ENCODE assay signal across 8 cellular contexts in the genomic region with DNA sequence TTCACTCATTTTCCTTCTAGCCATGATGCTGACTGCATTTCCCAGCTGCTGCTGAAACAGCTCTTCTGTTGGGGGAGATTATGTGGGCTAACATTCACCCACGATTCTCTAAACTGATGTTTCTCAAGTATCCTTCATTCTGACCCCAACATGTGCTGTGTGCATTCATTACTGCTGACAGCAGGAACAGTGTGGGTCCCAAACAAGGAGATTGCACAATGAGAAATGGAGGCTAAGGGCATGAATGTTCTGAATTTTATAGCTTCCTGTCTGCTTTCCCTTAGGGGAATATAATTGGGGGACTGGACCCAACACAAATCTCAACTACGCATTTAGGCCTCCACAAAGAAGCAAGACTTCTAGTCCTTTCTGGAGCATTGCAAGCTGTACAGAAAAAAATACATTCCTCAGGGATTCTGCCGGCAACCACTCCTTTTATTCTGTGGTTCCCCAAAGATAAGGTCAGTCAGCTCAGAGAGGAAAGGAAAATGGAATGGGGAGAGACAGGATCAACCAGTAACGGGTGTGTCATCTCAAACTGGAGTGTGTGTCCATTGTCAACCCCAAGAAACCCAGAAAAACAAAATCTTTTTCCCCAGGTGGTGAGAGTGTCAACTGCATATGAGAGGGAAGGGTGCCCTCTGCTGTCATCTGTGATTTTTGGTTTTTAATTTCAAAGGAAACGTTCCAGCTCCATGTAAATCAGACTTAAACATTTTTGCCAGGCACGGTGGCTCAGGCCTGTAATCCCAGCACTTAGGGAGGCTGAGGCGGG.
DNase-seq lines count a peak whose midpoint lies in the region; ATAC-seq, FAIRE-seq and TF ChIP-seq lines count a peak whose summit lies in the region.

No MANE protein-coding gene starts in this region.

- POLR2A ChIA-PET in GM12878 (lab: Charles Lee): interaction anchor here (0.7 to 2.6 kb wide), 10 partner anchors 14 to 541 kb away, joined by 3 to 15 read pairs (median 6); no protein-coding TSS in a partner anchor

- ATAC-seq in GM19043 (IDR thresholded peaks at IDR 0.05; ENCODE audit: low read depth, unreplicated experiment) (peak; percentile 71), GM12878 (peak; percentile 86), HG03571 (IDR thresholded peaks at IDR 0.05; ENCODE audit: unreplicated experiment) (no peak)

- H3K27ac ChIP-seq in BLaER1 treated with 17β-estradiol and CSF1 and Interleukin-3, amounts not matched to agents 10 nM and 100 nM: peak overlapping the region; percentile 68 to 91 (median 81)
- peak overlapping the region; percentile 95 for H3K27ac ChIP-seq in GM12878 (ENCODE audit: control insufficient read depth, insufficient read depth)

- no peak for TF ChIP-seq EP300 in GM12878 (IDR thresholded peaks at IDR 0.05; ENCODE audit: borderline replicate concordance in 1 of 2, control insufficient read depth in 1 of 2, low read depth in 2 of 2, low read length in 2 of 2)

- DNase-seq in SHP77 (lab: John Stamatoyannopoulos, UW): peak; percentile 46 to 60
- peak; percentile 72 for DNase-seq in GM12878 (ENCODE audit: low read depth, low spot score)
- peak; percentile 67 for DNase-seq in hepatic stellate cell (ENCODE audit: low spot score)
- peak; percentile 45 for DNase-seq in retinal pigment epithelial cell (ENCODE audit: low read depth)

- TF ChIP-seq POLR2A in GM12878 (IDR thresholded peaks at IDR 0.05; ENCODE audit: low read depth, low read length): no peak

- peaks cover 0 to 16% (median 0%) of the 10 kb centered on the region in 11 experiments; a peak in 6 of 22 replicates for H3K9me3 ChIP-seq in BLaER1 treated with 17β-estradiol and CSF1 and Interleukin-3, amounts not matched to agents 10 nM and 100 nM (replicated peaks in 1 of 11)
- no peaks in the 10 kb centered on the region; the same call in 2 of the 3 replicates for H3K9me3 ChIP-seq in GM12878 (replicated peaks; ENCODE audit: control insufficient read depth, insufficient read depth, low read length)

- TF ChIP-seq RAD21 in GM12878 (IDR thresholded peaks at IDR 0.05; ENCODE audit: insufficient read depth, low read depth, low read length): peak; percentile 98

- H3K4me1 ChIP-seq in BLaER1 treated with 17β-estradiol and CSF1 and Interleukin-3, amounts not matched to agents 10 nM and 100 nM: peaks cover 17 to 62% (median 20%) of the 10 kb centered on the region in 10 experiments
- H3K4me1 ChIP-seq in GM12878 (ENCODE audit: control insufficient read depth, insufficient read depth, low read length): peaks cover 16% of the 10 kb centered on the region

- peaks cover 0 to 4% (median 0%) of the 10 kb centered on the region in 11 experiments; a peak in 1 of 22 replicates for H4K20me1 ChIP-seq in BLaER1 treated with 17β-estradiol and CSF1 and Interleukin-3, amounts not matched to agents 10 nM and 100 nM
- H4K20me1 ChIP-seq in GM12878 (ENCODE audit: control insufficient read depth, insufficient read depth): no peaks in the 10 kb centered on the region

- CTCF ChIA-PET in GM12878 (lab: Yijun Ruan, JAX): interaction anchor here (0.6 to 8.1 kb wide), 63 partner anchors 8 to 1948 kb away, joined by 3 to 240 read pairs (median 4); no protein-coding TSS in a partner anchor

- WGBS in GM12878 (ENCODE audit: insufficient coverage, insufficient replicate concordance, low lambda C conversion rate, missing lambda C conversion rate): 12% methylated on average over 7 of the region's 7 CpGs

- H3K9ac ChIP-seq in BLaER1 treated with 17β-estradiol and CSF1 and Interleukin-3, amounts not matched to agents 10 nM and 100 nM: peak overlapping the region; percentile 59 to 79 (median 69); a peak in 21 of 22 replicates
- peak overlapping the region; percentile 33 for H3K9ac ChIP-seq in GM12878 (ENCODE audit: control insufficient read depth, insufficient read depth, low read length)

- SMC1A ChIA-PET in GM12878 (lab: Charles Lee; ENCODE audit: uncharacterized antibody, unreplicated experiment): interaction anchor here (0.6 to 8.2 kb wide), 62 partner anchors 12 to 673 kb away, joined by 3 to 200 read pairs (median 5); no protein-coding TSS in a partner anchor

- H3K4me3 ChIP-seq in BLaER1 treated with 17β-estradiol and CSF1 and Interleukin-3, amounts not matched to agents 10 nM and 100 nM: no peak overlapping the region
- H3K4me3 ChIP-seq in GM12878: no peak overlapping the region
- no peak overlapping the region for H3K4me3 ChIP-seq in retinal pigment epithelial cell (ENCODE audit: low read length)

- TF ChIP-seq CTCF in LNCAP (IDR thresholded peaks at IDR 0.05) (peak; percentile 43; the same call in 1 of the 2 replicates), GM12878 (IDR thresholded peaks at IDR 0.05 in 2 of 3, conservative IDR thresholded peaks at IDR 0.05 in 1 of 3; ENCODE audit: control insufficient read depth in 2 of 3, extremely low read depth in 1 of 3, insufficient read depth in 1 of 3, low read depth in 3 of 3, low read length in 3 of 3) (peak; percentile 56 to 80 (median 62)), retinal pigment epithelial cell (conservative IDR thresholded peaks at IDR 0.05; ENCODE audit: low read depth, low read length) (peak; percentile 54)

- RAD21 ChIA-PET in GM12878 (lab: Charles Lee; ENCODE audit: unreplicated experiment): interaction anchor here (0.6 to 8.4 kb wide), 57 partner anchors 10 to 676 kb away, joined by 3 to 183 read pairs (median 5); no protein-coding TSS in a partner anchor

- H3K79me2 ChIP-seq in GM12878 (ENCODE audit: control insufficient read depth, insufficient read depth, low read length): no peaks in the 10 kb centered on the region

- no TSS peak for BruUV-seq in GM12878 (replicated peaks; lab: Mats Ljungman, UMichigan)

- FAIRE-seq in GM12878 (lab: Jason Lieb, UNC): peak; percentile 64

- intact Hi-C loops in GM12878 (cut with micrococcal nuclease; ENCODE audit: unreplicated experiment): loop anchor here (1.0 to 5.0 kb wide), 10 partner anchors 101 to 673 kb away; no protein-coding TSS in a partner anchor

- in situ Hi-C loops in GM12878 (cut with MboI): loop anchor here (10.0 kb wide), 2 partner anchors 233 to 673 kb away; no protein-coding TSS in a partner anchor

- peak overlapping the region; percentile 68 for H2AFZ ChIP-seq in GM12878 (ENCODE audit: control insufficient read depth, low read depth, low read length)

- no peaks in the 10 kb centered on the region for H3K36me3 ChIP-seq in BLaER1 treated with 17β-estradiol and CSF1 and Interleukin-3, amounts not matched to agents 10 nM and 100 nM
- no peaks in the 10 kb centered on the region for H3K36me3 ChIP-seq in GM12878 (ENCODE audit: control insufficient read depth in 2 of 2, insufficient read depth in 2 of 2, low read length in 1 of 2)

- peaks cover 92 to 100% (median 97%) of the 10 kb centered on the region in 11 experiments for H3K27me3 ChIP-seq in BLaER1 treated with 17β-estradiol and CSF1 and Interleukin-3, amounts not matched to agents 10 nM and 100 nM
- no peaks in the 10 kb centered on the region for H3K27me3 ChIP-seq in GM12878 (replicated peaks in 1 of 2; ENCODE audit: control insufficient read depth in 2 of 2, insufficient read depth in 2 of 2, low read length in 1 of 2)

- peak overlapping the region; percentile 25 to 67 (median 52) for H3K4me2 ChIP-seq in BLaER1 treated with 17β-estradiol and CSF1 and Interleukin-3, amounts not matched to agents 10 nM and 100 nM
- H3K4me2 ChIP-seq in GM12878 (ENCODE audit: control insufficient read depth, insufficient read depth): peak overlapping the region; percentile 2

TF ChIP-seq in GM12878, 131 proteins besides CTCF, POLR2A, EP300 and RAD21 (continues in another document):
- TF ChIP-seq ZNF274 (IDR thresholded peaks at IDR 0.05; ENCODE audit: insufficient read depth, insufficient read length) (no peak), USF2 (IDR thresholded peaks at IDR 0.05; ENCODE audit: borderline replicate concordance, low read depth, low read length) (no peak), ZNF207 (IDR thresholded peaks at IDR 0.05; ENCODE audit: borderline replicate concordance) (no peak), RUNX3 (IDR thresholded peaks at IDR 0.05; ENCODE audit: low read length) (peak; percentile 31; the same call in 1 of the 2 replicates), MEF2A (IDR thresholded peaks at IDR 0.05; ENCODE audit: insufficient read depth, low read depth, low read length) (0 out of 2 replicates have a peak, but pooled peaks have one; percentile 22), TCF3 (IDR thresholded peaks at IDR 0.05; ENCODE audit: borderline replicate concordance, insufficient read depth, low read depth, low read length) (0 out of 2 replicates have a peak, but pooled peaks have one; percentile 32), PAX5 (IDR thresholded peaks at IDR 0.05; ENCODE audit: borderline replicate concordance, low read depth, low read length) (no peak), POU2F2 (IDR thresholded peaks at IDR 0.05; ENCODE audit: borderline replicate concordance, low read depth, low read length) (0 out of 3 replicates have a peak, but pooled peaks have one; percentile 14)
